Comparison of ENCODE assay signal across 7 cellular contexts in genomic region chr21:42199488-42200463, GRCh38. TPM values are rescaled to one million over a fixed set of nuclear protein-coding genes. Genes with fewer than 3 reads are reported as not detected.
DNase-seq lines count a peak whose midpoint lies in the region; ATAC-seq, FAIRE-seq and TF ChIP-seq lines count a peak whose summit lies in the region.

No MANE protein-coding gene starts in this region.

- H3K9me3 ChIP-seq in tibial artery, result no peaks in the 10 kb centered on the region

- peak; percentile 36 for FAIRE-seq in bronchial epithelial cell (lab: Jason Lieb, UNC)

- peak overlapping the region in 1 of 2 donors; percentile 19 for H3K27ac Mint-ChIP-seq in natural killer cell treated with Interleukin-12 subunit alpha and Interleukin-12 subunit beta and Interleukin-15 and Interleukin-18, amount 100 ng/mL, for 72 hours

- peak; percentile 81 for ATAC-seq in GM19351 (IDR thresholded peaks at IDR 0.05; ENCODE audit: unreplicated experiment)
- ATAC-seq in natural killer cell treated with Interleukin-12 subunit alpha and Interleukin-12 subunit beta and Interleukin-15 and Interleukin-18, amount 100 ng/mL, for 72 hours, result peak; percentile 79 to 87
- no peak for ATAC-seq in HG02610 (IDR thresholded peaks at IDR 0.05; ENCODE audit: unreplicated experiment)

- no peak overlapping the region for H3K27ac ChIP-seq in tibial artery

- peak; percentile 5 for DNase-seq in NCI-H2029 treated with DMSO at 0.1 percent for 48 hours (lab: John Stamatoyannopoulos, UW)
- peak; percentile 97 for DNase-seq in bronchial epithelial cell (ENCODE audit: low read depth)
- no peak for DNase-seq in natural killer cell treated with Interleukin-12 subunit alpha and Interleukin-12 subunit beta and Interleukin-15 and Interleukin-18, amount 100 ng/mL, for 72 hours (ENCODE audit: low spot score)
- DNase-seq in tibial artery, result no peak
- DNase-seq in NCI-H2107 treated with DMSO at 0.1 percent for 48 hours (lab: John Stamatoyannopoulos, UW; ENCODE audit: unreplicated experiment), result no peak

- no peaks in the 10 kb centered on the region for H3K9me3 Mint-ChIP-seq in natural killer cell treated with Interleukin-12 subunit alpha and Interleukin-12 subunit beta and Interleukin-15 and Interleukin-18, amount 100 ng/mL, for 72 hours

- H3K4me1 ChIP-seq in tibial artery, result no peaks in the 10 kb centered on the region

- intact Hi-C loops in tibial artery (cut with DNase I; ENCODE audit: low total_unique reads), result no loop called here

- peaks cover 2 to 11% of the 10 kb centered on the region in 2 donors for H3K27me3 Mint-ChIP-seq in natural killer cell treated with Interleukin-12 subunit alpha and Interleukin-12 subunit beta and Interleukin-15 and Interleukin-18, amount 100 ng/mL, for 72 hours

- H3K4me3 ChIP-seq in bronchial epithelial cell (ENCODE audit: low read depth, low read length) (no peak overlapping the region), tibial artery (no peak overlapping the region)

- H3K36me3 Mint-ChIP-seq in natural killer cell treated with Interleukin-12 subunit alpha and Interleukin-12 subunit beta and Interleukin-15 and Interleukin-18, amount 100 ng/mL, for 72 hours, result no peaks in the 10 kb centered on the region

- H3K27me3 ChIP-seq in bronchial epithelial cell (ENCODE audit: control insufficient read depth, insufficient read depth, low read length) (no peaks in the 10 kb centered on the region), tibial artery (peaks cover 0 to 16% of the 10 kb centered on the region in 2 donors)

- H3K36me3 ChIP-seq in bronchial epithelial cell (ENCODE audit: control insufficient read depth, insufficient read depth, low read length) (no peaks in the 10 kb centered on the region), tibial artery (no peaks in the 10 kb centered on the region)

- H3K4me3 Mint-ChIP-seq in natural killer cell treated with Interleukin-12 subunit alpha and Interleukin-12 subunit beta and Interleukin-15 and Interleukin-18, amount 100 ng/mL, for 72 hours, result no peak overlapping the region

- TF ChIP-seq CTCF in bronchial epithelial cell (IDR thresholded peaks at IDR 0.05; ENCODE audit: insufficient read depth, low read length, severe bottlenecking), result no peak
- no peak for TF ChIP-seq CTCF in tibial artery (IDR thresholded peaks at IDR 0.05)

- H3K4me1 Mint-ChIP-seq in natural killer cell treated with Interleukin-12 subunit alpha and Interleukin-12 subunit beta and Interleukin-15 and Interleukin-18, amount 100 ng/mL, for 72 hours (ENCODE audit: low read depth in 2 of 2), result peaks cover 33 to 42% of the 10 kb centered on the region in 2 donors

RNA-seq across cellular contexts. Expression of gene ABCG1, which starts 19.2 kb away (rescaled TPM):
- 132 and 138 TPM in 2 replicates for total RNA-seq in bronchial epithelial cell
- total RNA-seq in natural killer cell treated with Interleukin-12 subunit alpha and Interleukin-12 subunit beta and Interleukin-15 and Interleukin-18, amount 100 ng/mL, for 72 hours, result 1 to 10 TPM; 3.1 to 3.5 TPM

Comparison
In these comparisons a context has a peak if more than half of its experiments do, and no peak if none do; other contexts are left out.
1. DNase-seq: peak in NCI-H2029 treated with DMSO at 0.1 percent for 48 hours (single experiment) and bronchial epithelial cell (single experiment); none in natural killer cell treated with Interleukin-12 subunit alpha and Interleukin-12 subunit beta and Interleukin-15 and Interleukin-18, amount 100 ng/mL, for 72 hours (single experiment), tibial artery (0 of 2) and NCI-H2107 treated with DMSO at 0.1 percent for 48 hours (single experiment).
2. RNA of gene ABCG1, which starts 19.2 kb away (total RNA-seq): 132 to 138 TPM in bronchial epithelial cell; 3.1 to 3.5 TPM in natural killer cell treated with Interleukin-12 subunit alpha and Interleukin-12 subunit beta and Interleukin-15 and Interleukin-18, amount 100 ng/mL, for 72 hours; every median in the first group is over 10 times any median in the second.